27 cellular contexts compared by ENCODE assay signal in genomic region chr6:150560884-150561219, GRCh38.
"Had no signal": no experiment of that assay in that cellular context is flagged by ENCODE, and none has a peak within 500 bp of the region (broad histone marks: within the 10 kb centered on the region; RNA-seq: fewer than 3 reads in every experiment).

No MANE protein-coding gene starts in this region.

- H3K9me3 ChIP-seq: gastrocnemius medialis, mucosa of descending colon, prostate gland, right atrium auricular region, suprapubic skin, transverse colon had no signal

- H3K27ac Mint-ChIP-seq: mesothelial cell of epicardium; nephron progenitor cell; stimulated activated naive CD8-positive, alpha-beta T cell treated with anti-CD3 and anti-CD28 coated beads, Interleukin-15, amount 100 ng/mL, for 72 hours had no signal

- H3K4me2 ChIP-seq: hepatocyte, smooth muscle cell had no signal

- H3K4me3 Mint-ChIP-seq: mesothelial cell of epicardium; naive B cell; nephron progenitor cell; stimulated activated naive CD8-positive, alpha-beta T cell treated with anti-CD3 and anti-CD28 coated beads, Interleukin-15, amount 100 ng/mL, for 72 hours had no signal

- DNase-seq: dorsolateral prefrontal cortex; effector CD4-positive, alpha-beta T cell; foreskin fibroblast; gastrocnemius medialis; heart left ventricle; kidney; mesenchymal stem cell; mucosa of descending colon; naive B cell; nephron progenitor cell; nucleus accumbens; stimulated activated CD4-positive, alpha-beta T cell treated with anti-CD3 and anti-CD28 coated beads, Interleukin-12 subunit alpha, Interleukin-12 subunit beta, amount 100 ng/mL, for 4 hours; stimulated activated CD4-positive, alpha-beta T cell treated with anti-CD3 and anti-CD28 coated beads, Interleukin-1b, Interleukin-23, amount 100 ng/mL, for 48 hours; stimulated activated CD4-positive, alpha-beta T cell treated with anti-CD3 and anti-CD28 coated beads, Interleukin-4, amount 100 ng/mL, for 1 hour; stimulated activated CD8-positive, alpha-beta memory T cell treated with anti-CD3 and anti-CD28 coated beads, Interleukin-4, amount 100 ng/mL, for 48 hours; stimulated activated naive CD4-positive, alpha-beta T cell; stimulated activated naive CD8-positive, alpha-beta T cell treated with anti-CD3 and anti-CD28 coated beads, Interleukin-15, amount 100 ng/mL, for 72 hours; transverse colon had no signal

- H3K27ac ChIP-seq: dorsolateral prefrontal cortex, gastrocnemius medialis, heart left ventricle, hepatocyte, prostate gland, right atrium auricular region, suprapubic skin, transverse colon had no signal

- H3K79me2 ChIP-seq: hepatocyte had no signal

- H3K4me3 ChIP-seq: dorsolateral prefrontal cortex, gastrocnemius medialis, heart left ventricle, hepatocyte, lung, mucosa of descending colon, prostate gland, right atrium auricular region, smooth muscle cell, suprapubic skin, transverse colon had no signal

- H3K4me1 ChIP-seq: gastrocnemius medialis, heart left ventricle, prostate gland, right atrium auricular region, suprapubic skin, transverse colon had no signal

- H3K4me1 Mint-ChIP-seq: naive B cell; stimulated activated naive CD8-positive, alpha-beta T cell treated with anti-CD3 and anti-CD28 coated beads, Interleukin-15, amount 100 ng/mL, for 72 hours had no signal

- H3K36me3 ChIP-seq: gastrocnemius medialis, heart left ventricle, prostate gland, right atrium auricular region, suprapubic skin, transverse colon had no signal

- H3K27me3 ChIP-seq: gastrocnemius medialis, heart left ventricle, hepatocyte, right atrium auricular region, suprapubic skin, transverse colon had no signal

- H2AFZ ChIP-seq: hepatocyte had no signal

- ATAC-seq: gastrocnemius medialis; heart left ventricle; left lobe of liver; mucosa of descending colon; sciatic nerve; stimulated activated naive CD8-positive, alpha-beta T cell treated with anti-CD3 and anti-CD28 coated beads, Interleukin-15, amount 100 ng/mL, for 72 hours had no signal

- H3K36me3 Mint-ChIP-seq: mesothelial cell of epicardium had no signal
